Comparison of ENCODE assay signal across 16 cellular contexts in genomic region chr6:125097186-125097585, GRCh38. TPM values are rescaled to one million over a fixed set of nuclear protein-coding genes. Genes with fewer than 3 reads are reported as not detected.
DNase-seq lines count a peak whose midpoint lies in the region; FAIRE-seq and TF ChIP-seq lines count a peak whose summit lies in the region.
"Had no signal": no experiment of that assay in that cellular context is flagged by ENCODE, and none has a peak within 500 bp of the region (broad histone marks: within the 10 kb centered on the region; RNA-seq: fewer than 3 reads in every experiment).

No MANE protein-coding gene starts in this region.

- no peaks in the 10 kb centered on the region for H3K36me3 ChIP-seq in H7 (replicated peaks; ENCODE audit: control insufficient read depth, insufficient read depth, low read length)
- H3K36me3 ChIP-seq in small intestine (ENCODE audit: control insufficient read depth in 2 of 2, insufficient read depth in 2 of 2, low read length in 2 of 2): no peaks in the 10 kb centered on the region
- H3K36me3 ChIP-seq: BLaER1 treated with 17β-estradiol and CSF1 and Interleukin-3, amounts not matched to agents 10 nM and 100 nM had no signal

- intact Hi-C loops in dorsolateral prefrontal cortex (cut with DNase I): loop anchor here (5.0 kb wide), 2 partner anchors 45 to 50 kb away; no protein-coding TSS in a partner anchor

- no peak for FAIRE-seq in small intestine (lab: Jason Lieb, UNC)
- FAIRE-seq: GM18507, HepG2, HTR-8/SVneo had no signal

- 62 to 68% (median 68%) methylated on average over 2 of the region's 2 CpGs for WGBS in small intestine, 3 donors

- H3K27me3 ChIP-seq in dorsolateral prefrontal cortex: no peaks in the 10 kb centered on the region
- H3K27me3 ChIP-seq in H7 (ENCODE audit: control insufficient read depth, insufficient read depth, low read length): no peaks in the 10 kb centered on the region; the same call in 1 of the 2 replicates
- no peaks in the 10 kb centered on the region for H3K27me3 ChIP-seq in small intestine (ENCODE audit: control insufficient read depth in 2 of 2, insufficient read depth in 2 of 2, low read length in 2 of 2)
- H3K27me3 ChIP-seq: BLaER1 treated with 17β-estradiol and CSF1 and Interleukin-3, amounts not matched to agents 10 nM and 100 nM had no signal

- H3K27ac ChIP-seq in dorsolateral prefrontal cortex: peak overlapping the region in 58 of 59 donors; percentile 49 to 96 (median 86)
- H3K27ac ChIP-seq in substantia nigra (ENCODE audit: low read depth, low read length, poor library complexity, severe bottlenecking): peak overlapping the region; percentile 84
- no peak overlapping the region for H3K27ac ChIP-seq in small intestine (ENCODE audit: low read depth in 1 of 2, low read length in 1 of 2)
- H3K27ac ChIP-seq: 22Rv1; BLaER1 treated with 17β-estradiol and CSF1 and Interleukin-3, amounts not matched to agents 10 nM and 100 nM had no signal

- H3K4me3 ChIP-seq in dorsolateral prefrontal cortex (no peak overlapping the region), H7 (ENCODE audit: insufficient read depth, low read depth, low read length) (no peak overlapping the region), small intestine (ENCODE audit: low read depth in 1 of 2, low read length in 2 of 2) (no peak overlapping the region)
- H3K4me3 ChIP-seq: BLaER1 treated with 17β-estradiol and CSF1 and Interleukin-3, amounts not matched to agents 10 nM and 100 nM had no signal

- no peaks in the 10 kb centered on the region for H3K9me3 ChIP-seq in small intestine (ENCODE audit: control insufficient read depth, low read depth)
- H3K9me3 ChIP-seq: BLaER1 treated with 17β-estradiol and CSF1 and Interleukin-3, amounts not matched to agents 10 nM and 100 nM had no signal

- H3K4me1 ChIP-seq in small intestine (ENCODE audit: control insufficient read depth in 2 of 2, insufficient read depth in 1 of 2, low read depth in 1 of 2, low read length in 1 of 2): no peaks in the 10 kb centered on the region

- DNase-seq in Ammon's horn (ENCODE audit: low spot score): peak; percentile 14
- DNase-seq in dorsolateral prefrontal cortex: no peak
- DNase-seq in midbrain (lab: John Stamatoyannopoulos, UW): peak; percentile 24
- peak in 1 of 49 donors; percentile 29 for DNase-seq in substantia nigra (lab: John Stamatoyannopoulos, UW)
- DNase-seq in H7: no peak
- DNase-seq in small intestine: no peak
- DNase-seq in A172 (ENCODE audit: low spot score): no peak
- DNase-seq in HT-29 (ENCODE audit: low spot score): no peak
- DNase-seq: AML-193; CD4-positive, CD25-positive, alpha-beta regulatory T cell; DMS53 had no signal

- peak in 1 of 56 donors; percentile 13 for TF ChIP-seq CTCF in dorsolateral prefrontal cortex (IDR thresholded peaks at IDR 0.05 in 54 of 56, conservative IDR thresholded peaks at IDR 0.05 in 2 of 56; ENCODE audit: low read depth in 1 of 56, partially characterized antibody in 56 of 56)

RNA-seq across cellular contexts. Expression of gene TPD52L1, which starts 56.4 kb away (rescaled TPM):
- total RNA-seq in dorsolateral prefrontal cortex: 100 to 1,000 TPM in 53 of 120 experiments, 10 to 100 TPM in 67; 42.2 to 338 (median 95.8) TPM
- 7.3 and 15.6 TPM in 2 replicates for total RNA-seq in H7 (2014; rRNA removed; shearing (Covaris generic))
- polyA plus RNA-seq in small intestine: 10 to 100 TPM; 10.8 to 40.6 (median 20.8) TPM
- 2.9 and 3.2 TPM in 2 replicates for total RNA-seq in A172 (2014; rRNA removed; shearing (Covaris generic))
- total RNA-seq in HT-29 (2014; rRNA removed; shearing (Covaris generic)): 53.9 and 56.9 TPM in 2 replicates
- total RNA-seq: CD4-positive, CD25-positive, alpha-beta regulatory T cell had no signal

Comparison
In these comparisons a context has a peak if more than half of its experiments do, and no peak if none do; other contexts are left out.
1. DNase-seq: peak in Ammon's horn (single experiment) and midbrain (single experiment); none in dorsolateral prefrontal cortex (0 of 10), H7 (single experiment), small intestine (single experiment), A172 (single experiment) and HT-29 (single experiment).
2. H3K27ac ChIP-seq: peak in dorsolateral prefrontal cortex (58 of 59) and substantia nigra (single experiment); none in small intestine (0 of 2).